Comparison of ENCODE assay signal across 10 cellular contexts in genomic region chr12:69688496-69689427, GRCh38. TPM values are rescaled to one million over a fixed set of nuclear protein-coding genes. Genes with fewer than 3 reads are reported as not detected.
DNase-seq lines count a peak whose midpoint lies in the region; ATAC-seq and TF ChIP-seq lines count a peak whose summit lies in the region.
"Had no signal": no experiment of that assay in that cellular context is flagged by ENCODE, and none has a peak within 500 bp of the region (broad histone marks: within the 10 kb centered on the region; RNA-seq: fewer than 3 reads in every experiment).

No MANE protein-coding gene starts in this region.

- H3K36me3 Mint-ChIP-seq in activated T-helper 17 cell treated with anti-CD3 and anti-CD28 coated beads, Interleukin-2, amount 50 U/mL, for 72 hours (ENCODE audit: low read depth) = no peaks in the 10 kb centered on the region

- peak; percentile 41 for DNase-seq in 8988T
- peak; percentile 47 for DNase-seq in MV-4-11 (lab: John Stamatoyannopoulos, UW)
- peak; percentile 79 for DNase-seq in cardiac septum (ENCODE audit: low spot score)
- DNase-seq in retinal pigment epithelial cell (ENCODE audit: low read depth) = peak; percentile 94
- DNase-seq in retina = no peak

- TF ChIP-seq CTCF in retinal pigment epithelial cell (conservative IDR thresholded peaks at IDR 0.05; ENCODE audit: low read depth, low read length) = no peak

- no peak overlapping the region for H3K4me3 ChIP-seq in retinal pigment epithelial cell (ENCODE audit: low read length)
- H3K4me3 ChIP-seq: tibial nerve had no signal

- no peaks in the 10 kb centered on the region for H3K9me3 Mint-ChIP-seq in activated T-helper 17 cell treated with anti-CD3 and anti-CD28 coated beads, Interleukin-2, amount 50 U/mL, for 72 hours
- H3K9me3 Mint-ChIP-seq: central memory CD8-positive, alpha-beta T cell had no signal

- H3K4me3 Mint-ChIP-seq in activated T-helper 17 cell treated with anti-CD3 and anti-CD28 coated beads, Interleukin-2, amount 50 U/mL, for 72 hours = no peak overlapping the region
- H3K4me3 Mint-ChIP-seq: central memory CD8-positive, alpha-beta T cell had no signal

- ATAC-seq in GM19438 (IDR thresholded peaks at IDR 0.05; ENCODE audit: low read depth, unreplicated experiment) (peak; percentile 55), HG02763 (IDR thresholded peaks at IDR 0.05; ENCODE audit: unreplicated experiment) (no peak)
- peak; percentile 72 for ATAC-seq in activated T-helper 17 cell treated with anti-CD3 and anti-CD28 coated beads, Interleukin-2, amount 50 U/mL, for 72 hours (replicated peaks)

- peaks cover 6% of the 10 kb centered on the region for H3K4me1 Mint-ChIP-seq in activated T-helper 17 cell treated with anti-CD3 and anti-CD28 coated beads, Interleukin-2, amount 50 U/mL, for 72 hours
- H3K4me1 Mint-ChIP-seq: central memory CD8-positive, alpha-beta T cell had no signal

- peaks cover 10% of the 10 kb centered on the region for H3K27me3 Mint-ChIP-seq in activated T-helper 17 cell treated with anti-CD3 and anti-CD28 coated beads, Interleukin-2, amount 50 U/mL, for 72 hours

- H3K27ac Mint-ChIP-seq in activated T-helper 17 cell treated with anti-CD3 and anti-CD28 coated beads, Interleukin-2, amount 50 U/mL, for 72 hours = peak overlapping the region; percentile 2

- intact Hi-C loops in cardiac septum (cut with DNase I) = no loop called here

RNA-seq across cellular contexts. Expression of gene BEST3, which starts 10.3 kb away (rescaled TPM):
- total RNA-seq in activated T-helper 17 cell treated with anti-CD3 and anti-CD28 coated beads, Interleukin-2, amount 50 U/mL, for 72 hours = not detected
- total RNA-seq in cardiac septum = 0.73 TPM
- total RNA-seq: tibial nerve had no signal

RNA-seq across cellular contexts. Expression of gene RAB3IP, which starts 49.9 kb away (rescaled TPM):
- total RNA-seq in activated T-helper 17 cell treated with anti-CD3 and anti-CD28 coated beads, Interleukin-2, amount 50 U/mL, for 72 hours = 10 to 100 TPM; 21.8 to 27.3 TPM
- 30.3 TPM for total RNA-seq in cardiac septum
